Comparison of ENCODE assay signal across 8 cellular contexts in genomic region chr3:189563841-189564563, GRCh38.
DNase-seq lines count a peak whose midpoint lies in the region; ATAC-seq and TF ChIP-seq lines count a peak whose summit lies in the region.

No MANE protein-coding gene starts in this region.

- ATAC-seq in GM21423 (IDR thresholded peaks at IDR 0.05; ENCODE audit: unreplicated experiment): peak; percentile 75
- ATAC-seq in HG03565 (IDR thresholded peaks at IDR 0.05; ENCODE audit: unreplicated experiment): peak; percentile 86

- TF ChIP-seq CTCF in GM10266 (IDR thresholded peaks at IDR 0.05; ENCODE audit: control insufficient read depth, insufficient read depth, low read depth, missing control alignments): no peak
- TF ChIP-seq CTCF in coronary artery (IDR thresholded peaks at IDR 0.05): no peak

- H3K4me3 ChIP-seq in coronary artery: no peak overlapping the region

- H3K27ac ChIP-seq in caudate nucleus (ENCODE audit: low read depth, low read length): no peak overlapping the region
- no peak overlapping the region for H3K27ac ChIP-seq in coronary artery

- peak; percentile 65 for DNase-seq in GM10266 (ENCODE audit: extremely low spot score)
- peak; percentile 42 to 57 for DNase-seq in activated T-cell treated with anti-CD3 and anti-CD28 coated beads, Interleukin-2, amount 50 U/mL, for 48 hours
- DNase-seq in renal cortical epithelial cell (ENCODE audit: low read depth): peak; percentile 97
- DNase-seq in NCI-H82 (lab: John Stamatoyannopoulos, UW): no peak
- DNase-seq in caudate nucleus (lab: John Stamatoyannopoulos, UW): no peak
- no peak for DNase-seq in coronary artery (ENCODE audit: low spot score)

Comparison
In these comparisons a context has a peak if more than half of its experiments do, and no peak if none do; other contexts are left out.
1. DNase-seq: peak in GM10266 (single experiment), activated T-cell treated with anti-CD3 and anti-CD28 coated beads, Interleukin-2, amount 50 U/mL, for 48 hours (2 of 2) and renal cortical epithelial cell (single experiment); none in NCI-H82 (single experiment), caudate nucleus (0 of 61) and coronary artery (single experiment).